In genomic region chr9:134554750-134555655, GRCh38 we compare ENCODE assay signal across 17 cellular contexts.
DNase-seq lines count a peak whose midpoint lies in the region; ATAC-seq and FAIRE-seq lines count a peak whose summit lies in the region.
"Had no signal": no experiment of that assay in that cellular context is flagged by ENCODE, and none has a peak within 500 bp of the region (broad histone marks: within the 10 kb centered on the region; RNA-seq: fewer than 3 reads in every experiment).

No MANE protein-coding gene starts in this region.

- DNase-seq in GM03348 (ENCODE audit: low spot score) (peak; percentile 80), amniotic epithelial cell (ENCODE audit: low read depth) (peak; percentile 69), right cardiac atrium (peak in 1 of 3 donors; percentile 77), renal cortical epithelial cell (ENCODE audit: low read depth) (peak; percentile 20), left lobe of liver (ENCODE audit: low spot score) (no peak), small intestine (no peak)
- DNase-seq: activated B cell treated with CpG ODN at 0.5 μM for 24 hours; activated CD8-positive, alpha-beta memory T cell treated with anti-CD3 and anti-CD28 coated beads, Interleukin-2, amount 50 U/mL, for 4 hours; MM.1S; NCI-H2107; NK-92 treated with Interleukin-12 subunit alpha and Interleukin-12 subunit beta, amount 100 ng/mL, for 24 hours; stimulated activated CD4-positive, alpha-beta T cell treated with anti-CD3 and anti-CD28 coated beads, Interleukin-2, amount 100 ng/mL, for 48 hours had no signal

- intact Hi-C loops in right cardiac atrium (cut with DNase I): no loop called here

- H3K4me3 ChIP-seq in right cardiac atrium (ENCODE audit: low read length) (no peak overlapping the region), small intestine (ENCODE audit: low read depth in 1 of 2, low read length in 2 of 2) (no peak overlapping the region)
- H3K4me3 ChIP-seq: psoas muscle had no signal

- 56% methylated on average over 18 of the region's 18 CpGs for WGBS in right cardiac atrium
- 67 to 71% (median 68%) methylated on average over 18 of the region's 18 CpGs for WGBS in small intestine, 3 donors

- ATAC-seq in right cardiac atrium (peak; percentile 51 to 53), HG03139 (IDR thresholded peaks at IDR 0.05; ENCODE audit: unreplicated experiment) (no peak), HG02588 (IDR thresholded peaks at IDR 0.05; ENCODE audit: unreplicated experiment) (no peak), left lobe of liver (no peak)

- no peak for FAIRE-seq in small intestine (lab: Jason Lieb, UNC)

- H3K4me1 ChIP-seq in right cardiac atrium (ENCODE audit: control insufficient read depth, insufficient read depth, low read length): no peaks in the 10 kb centered on the region
- H3K4me1 ChIP-seq in small intestine (ENCODE audit: control insufficient read depth in 2 of 2, insufficient read depth in 1 of 2, low read depth in 1 of 2, low read length in 1 of 2): no peaks in the 10 kb centered on the region
- H3K4me1 ChIP-seq: psoas muscle had no signal

- no peaks in the 10 kb centered on the region for H3K36me3 ChIP-seq in small intestine (ENCODE audit: control insufficient read depth in 2 of 2, insufficient read depth in 2 of 2, low read length in 2 of 2)

- no peaks in the 10 kb centered on the region for H3K9me3 ChIP-seq in right cardiac atrium (ENCODE audit: control insufficient read depth, low read length)
- H3K9me3 ChIP-seq in small intestine (ENCODE audit: control insufficient read depth, low read depth): no peaks in the 10 kb centered on the region
- H3K9me3 ChIP-seq: psoas muscle had no signal

- H3K27ac ChIP-seq in right cardiac atrium (ENCODE audit: low read length) (no peak overlapping the region), small intestine (ENCODE audit: low read depth in 1 of 2, low read length in 1 of 2) (no peak overlapping the region)
- H3K27ac ChIP-seq: C4-2B, epithelial cell of prostate, psoas muscle had no signal

- H3K27me3 ChIP-seq in right cardiac atrium (ENCODE audit: control insufficient read depth, insufficient read depth) (no peaks in the 10 kb centered on the region), small intestine (ENCODE audit: control insufficient read depth in 2 of 2, insufficient read depth in 2 of 2, low read length in 2 of 2) (peaks cover 0 to 2% of the 10 kb centered on the region in 2 donors)

Comparison
In these comparisons a context has a peak if more than half of its experiments do, and no peak if none do; other contexts are left out.
1. DNase-seq: peak in GM03348 (single experiment), amniotic epithelial cell (single experiment) and renal cortical epithelial cell (single experiment); none in left lobe of liver (single experiment) and small intestine (single experiment).
2. ATAC-seq: peak in right cardiac atrium (2 of 2); none in HG03139 (single experiment), HG02588 (single experiment) and left lobe of liver (single experiment).